8 cellular contexts compared by ENCODE assay signal in the genomic region with DNA sequence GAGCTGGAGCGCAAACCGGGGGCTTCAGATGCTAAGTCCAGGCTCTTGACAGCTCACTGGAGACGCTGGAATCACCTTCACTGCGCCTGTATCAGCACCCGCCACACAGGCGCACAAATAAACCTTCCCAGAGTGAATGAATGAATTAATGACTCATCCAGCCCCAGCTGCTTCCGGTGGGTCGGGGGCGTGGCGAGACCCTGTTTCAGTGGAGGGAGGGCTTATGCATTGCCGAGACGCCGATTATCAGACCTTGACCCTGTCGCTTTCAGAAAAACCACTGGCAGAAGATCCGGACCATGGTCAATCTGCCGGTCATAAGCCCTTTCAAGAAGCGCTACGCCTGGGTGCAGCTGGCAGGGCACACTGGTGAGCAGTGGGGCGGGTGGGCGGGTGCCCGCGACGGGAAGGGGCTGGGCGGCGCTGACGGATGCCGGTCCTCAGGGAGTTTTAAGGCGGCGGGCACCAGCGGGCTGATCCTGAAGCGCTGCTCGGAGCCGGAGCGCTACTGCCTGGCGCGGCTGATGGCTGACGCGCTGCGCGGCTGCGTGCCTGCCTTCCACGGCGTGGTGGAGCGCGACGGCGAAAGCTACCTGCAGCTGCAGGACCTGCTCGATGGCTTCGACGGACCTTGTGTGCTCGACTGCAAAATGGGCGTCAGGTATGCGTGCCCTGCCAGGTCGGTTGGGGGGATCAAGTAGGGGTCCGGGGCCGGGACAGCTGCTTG. TPM values are rescaled to one million over a fixed set of nuclear protein-coding genes. Genes with fewer than 3 reads are reported as not detected.
DNase-seq lines count a peak whose midpoint lies in the region; ATAC-seq, FAIRE-seq and TF ChIP-seq lines count a peak whose summit lies in the region.

No MANE protein-coding gene starts in this region.

- peak overlapping the region; percentile 67 to 78 (median 67) for H3K4me3 Mint-ChIP-seq in nephron

- no peaks in the 10 kb centered on the region for H3K36me3 Mint-ChIP-seq in nephron (ENCODE audit: low read depth)

- FAIRE-seq in D721Med (lab: Jason Lieb, UNC) (no peak), RCC 7860 (lab: Jason Lieb, UNC) (no peak)

- no peak overlapping the region for H3K27ac Mint-ChIP-seq in nephron

- H3K27ac ChIP-seq in dorsolateral prefrontal cortex, result peak overlapping the region in 20 of 59 donors; percentile 6 to 68 (median 34)

- DNase-seq in D721Med (ENCODE audit: insufficient read length, low spot score), result peak; percentile 63
- no peak for DNase-seq in NT2/D1 (ENCODE audit: low read depth, low spot score)
- no peak for DNase-seq in dorsolateral prefrontal cortex
- DNase-seq in RCC 7860 (ENCODE audit: low spot score), result no peak
- DNase-seq in middle frontal gyrus (ENCODE audit: extremely low spot score, low spot score), result no peak
- no peak for DNase-seq in erythroblast (lab: John Stamatoyannopoulos, UW)

- H3K36me3 ChIP-seq in NT2/D1 (ENCODE audit: insufficient read depth, insufficient read length, low read length), result no peaks in the 10 kb centered on the region

- intact Hi-C loops in dorsolateral prefrontal cortex (cut with DNase I), result no loop called here

- peaks cover 100% of the 10 kb centered on the region for H3K27me3 Mint-ChIP-seq in nephron (ENCODE audit: low read depth)

- ATAC-seq in HG03108 (IDR thresholded peaks at IDR 0.05; ENCODE audit: unreplicated experiment), result no peak

- no peak for TF ChIP-seq POLR2A in erythroblast (IDR thresholded peaks at IDR 0.05; ENCODE audit: low read length)

- no peak for TF ChIP-seq CTCF in D721Med (IDR thresholded peaks at IDR 0.05; ENCODE audit: insufficient read depth, missing control alignments)
- TF ChIP-seq CTCF in dorsolateral prefrontal cortex (IDR thresholded peaks at IDR 0.05 in 54 of 56, conservative IDR thresholded peaks at IDR 0.05 in 2 of 56; ENCODE audit: low read depth in 1 of 56, partially characterized antibody in 56 of 56), result no peak
- no peak for TF ChIP-seq CTCF in nephron (IDR thresholded peaks at IDR 0.05; ENCODE audit: unreplicated experiment in 3 of 3)

- peak overlapping the region; percentile 56 for H3K9ac ChIP-seq in NT2/D1 (ENCODE audit: insufficient read length, low read depth)

- no peaks in the 10 kb centered on the region for H3K9me3 ChIP-seq in NT2/D1 (ENCODE audit: insufficient read depth, low read length)

- peaks cover 72% of the 10 kb centered on the region for H3K27me3 ChIP-seq in NT2/D1 (ENCODE audit: insufficient read depth, insufficient read length)
- H3K27me3 ChIP-seq in dorsolateral prefrontal cortex, result peaks cover 0 to 35% (median 13%) of the 10 kb centered on the region in 45 donors

- no peaks in the 10 kb centered on the region for H3K4me1 Mint-ChIP-seq in nephron

- H3K4me3 ChIP-seq in NT2/D1 (ENCODE audit: insufficient read length, low read depth) (peak overlapping the region; percentile 34), dorsolateral prefrontal cortex (peak overlapping the region in 51 of 59 donors; percentile 8 to 59 (median 34))

- peaks cover 2% of the 10 kb centered on the region for H3K4me1 ChIP-seq in NT2/D1 (ENCODE audit: insufficient read depth, insufficient read length)

- H3K9me3 Mint-ChIP-seq in nephron, result no peaks in the 10 kb centered on the region

RNA-seq across cellular contexts. Expression of gene ITPKA, which starts 7.7 kb away (rescaled TPM):
- total RNA-seq in dorsolateral prefrontal cortex, result 100 to 1,000 TPM in 3 of 120 experiments, 10 to 100 TPM in 117; 10.7 to 128 (median 50.0) TPM

RNA-seq across cellular contexts. Expression of gene LTK, which starts 12.3 kb away (rescaled TPM):
- total RNA-seq in dorsolateral prefrontal cortex, result 1 to 10 TPM in 112 of 120 experiments, under 1 TPM in 8; 0.15 to 7.3 (median 2.6) TPM

RNA-seq across cellular contexts. Expression of gene RPAP1, which starts 42.7 kb away (rescaled TPM):
- total RNA-seq in dorsolateral prefrontal cortex, result 10 to 100 TPM; 24.8 to 60.8 (median 39.0) TPM

RNA-seq across cellular contexts. Expression of gene TYRO3, which starts 57.7 kb away (rescaled TPM):
- total RNA-seq in dorsolateral prefrontal cortex, result 100 to 1,000 TPM; 151 to 285 (median 212) TPM
